1 cellular context compared by ENCODE assay signal in the genomic region with DNA sequence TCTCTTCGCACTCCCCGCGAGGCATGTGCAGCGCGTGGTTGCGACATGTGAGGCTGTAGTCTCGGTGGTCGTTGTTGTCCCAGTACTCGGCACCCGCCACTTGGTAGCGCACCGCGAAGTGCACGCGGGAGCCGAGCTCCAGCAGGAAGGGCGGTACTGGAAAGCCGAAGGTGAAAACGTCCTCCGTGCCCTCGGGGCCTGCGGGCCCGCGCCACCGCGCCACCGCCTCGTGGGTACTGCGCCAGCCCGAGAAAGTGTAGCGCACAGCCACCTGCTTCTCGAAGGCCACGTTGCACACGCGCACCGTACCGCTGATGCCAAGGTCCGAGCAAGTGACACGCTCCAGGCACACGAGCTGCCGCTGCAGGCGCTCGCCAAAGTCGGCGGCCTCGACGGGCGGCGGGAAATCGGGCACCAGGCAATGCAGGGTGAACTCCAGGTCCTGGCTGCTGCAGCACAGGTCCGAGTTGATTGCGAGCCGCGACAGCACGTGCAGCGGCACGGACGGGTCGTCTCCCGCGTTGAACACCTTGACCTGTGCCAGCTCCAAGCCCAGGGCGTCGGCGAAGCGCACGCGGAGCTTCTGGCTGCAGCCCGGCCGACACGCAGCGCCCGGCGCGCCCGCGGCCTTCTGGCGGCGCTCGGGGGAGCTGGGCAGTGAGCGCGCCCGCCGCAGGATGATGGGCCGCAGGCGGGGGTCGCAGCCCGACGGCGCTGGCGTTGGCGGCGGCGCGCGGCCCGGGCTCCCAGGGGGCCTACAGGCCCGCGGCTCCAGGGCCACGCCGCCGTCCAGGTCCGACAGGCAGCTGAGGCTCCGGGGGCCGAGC.
TF ChIP-seq lines count a peak whose summit lies in the region.

No MANE protein-coding gene starts in this region.

TF ChIP-seq in endothelial cell of umbilical vein, 7 proteins besides CTCF, POLR2A, EP300 and RAD21:
- TF ChIP-seq, protein P1, sequence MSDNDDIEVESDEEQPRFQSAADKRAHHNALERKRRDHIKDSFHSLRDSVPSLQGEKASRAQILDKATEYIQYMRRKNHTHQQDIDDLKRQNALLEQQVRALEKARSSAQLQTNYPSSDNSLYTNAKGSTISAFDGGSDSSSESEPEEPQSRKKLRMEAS (IDR thresholded peaks at IDR 0.05; ENCODE audit: insufficient read depth, insufficient read length), result peak; percentile 21
- TF ChIP-seq MYC (IDR thresholded peaks at IDR 0.05; ENCODE audit: low read depth, low read length) (no peak), POLR2AphosphoS5 (IDR thresholded peaks at IDR 0.05; ENCODE audit: insufficient read depth, low read depth, low read length) (no peak)
